ENCODE assay signal across 18 cellular contexts in the genomic region with DNA sequence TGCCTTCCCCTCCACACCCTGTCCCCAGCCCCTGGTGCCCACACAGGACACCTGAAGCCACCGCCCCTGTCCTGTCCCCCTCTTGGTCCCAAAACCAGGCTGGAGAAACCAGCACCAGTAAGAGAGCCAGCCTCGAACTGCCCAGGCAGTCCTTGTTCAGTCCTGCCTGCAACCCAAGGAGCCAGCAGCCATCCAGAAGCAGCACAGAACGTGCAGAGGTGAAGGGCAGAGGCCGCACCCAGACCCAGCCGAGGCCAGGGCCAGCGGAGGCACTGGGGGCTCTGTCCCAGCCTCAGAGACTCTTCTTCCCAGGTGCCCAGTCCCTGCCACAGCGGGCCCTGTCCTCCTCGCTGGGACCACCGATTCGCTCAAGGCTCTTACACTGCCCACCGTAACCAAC. TPM values are rescaled to one million over a fixed set of nuclear protein-coding genes. Genes with fewer than 3 reads are reported as not detected.
A peak's percentile ranks its signal among the peaks of the same experiment; 100 is the strongest.
DNase-seq lines count a peak whose midpoint lies in the region; ATAC-seq and TF ChIP-seq lines count a peak whose summit lies in the region.
"Had no signal": no experiment of that assay in that cellular context is flagged by ENCODE, and none has a peak within 500 bp of the region (broad histone marks: within the 10 kb centered on the region; RNA-seq: fewer than 3 reads in every experiment).

No MANE protein-coding gene starts in this region.

- WGBS in endodermal cell (ENCODE audit: insufficient coverage in 1 of 2, insufficient read length in 1 of 2), 2 experiments, result 91 to 93% methylated on average over 10 to 11 of the region's 11 CpGs
- WGBS in neuronal stem cell (ENCODE audit: extremely low coverage in 2 of 2, insufficient read length in 2 of 2, insufficient replicate concordance in 1 of 2), 2 donors, result no CpG with 5 or more reads among the region's 11 CpGs

- H3K36me3 ChIP-seq in GM23338 (ENCODE audit: insufficient read depth) (no peaks in the 10 kb centered on the region), Panc1 (ENCODE audit: control insufficient read depth, insufficient read depth, low read length) (no peaks in the 10 kb centered on the region), endodermal cell (ENCODE audit: control insufficient read depth, insufficient read depth, low read length) (no peaks in the 10 kb centered on the region), neuronal stem cell (replicated peaks in 1 of 2; ENCODE audit: control insufficient read depth in 2 of 2, insufficient read depth in 2 of 2, low read length in 2 of 2) (no peaks in the 10 kb centered on the region), Caco-2 (ENCODE audit: control insufficient read depth, insufficient read depth, low read length) (no peaks in the 10 kb centered on the region)
- H3K36me3 ChIP-seq: BE2C had no signal

- no peak overlapping the region for H2BK12ac ChIP-seq in neuronal stem cell (ENCODE audit: low read length)

- H3K27me3 Mint-ChIP-seq in GM23338 (ENCODE audit: insufficient read depth, low read depth, poor library complexity) (peaks cover 4% of the 10 kb centered on the region), endodermal cell (ENCODE audit: insufficient read depth) (peaks cover 4% of the 10 kb centered on the region), Caco-2 (ENCODE audit: insufficient read depth, unreplicated experiment) (no peaks in the 10 kb centered on the region)

- intact Hi-C loops in Panc1 (cut with micrococcal nuclease; ENCODE audit: unreplicated experiment), result no loop called here
- intact Hi-C loops in Caco-2 (cut with micrococcal nuclease; ENCODE audit: unreplicated experiment), result no loop called here

- H3K4me1 ChIP-seq in GM23338 (ENCODE audit: insufficient read depth) (no peaks in the 10 kb centered on the region), Panc1 (ENCODE audit: control insufficient read depth, insufficient read depth, low read length) (no peaks in the 10 kb centered on the region), endodermal cell (ENCODE audit: control insufficient read depth, insufficient read depth, low read length) (no peaks in the 10 kb centered on the region), neuronal stem cell (ENCODE audit: control insufficient read depth in 2 of 2, insufficient read depth in 1 of 2, low read depth in 1 of 2, low read length in 2 of 2) (peaks cover 1 to 5% of the 10 kb centered on the region in 2 donors), Caco-2 (0 out of 2 replicates have a peak, but pooled peaks cover 2% of the 10 kb centered on the region)
- H3K4me1 ChIP-seq: A549, BE2C had no signal

- H3K4me2 ChIP-seq in GM23338, result no peak overlapping the region
- no peak overlapping the region for H3K4me2 ChIP-seq in neuronal stem cell (ENCODE audit: insufficient read depth, low read length, poor library complexity, severe bottlenecking)
- H3K4me2 ChIP-seq: A549 had no signal

- H3K4me3 Mint-ChIP-seq in GM23338 (no peak overlapping the region), endodermal cell (no peak overlapping the region), Caco-2 (ENCODE audit: unreplicated experiment) (no peak overlapping the region)
- H3K4me3 Mint-ChIP-seq: CD4-positive, alpha-beta memory T cell; HFFc6 had no signal

- no peak for TF ChIP-seq CTCF in GM23338 (conservative IDR thresholded peaks at IDR 0.05; ENCODE audit: low read depth in 2 of 2)
- TF ChIP-seq CTCF in Panc1 (IDR thresholded peaks at IDR 0.05), result no peak
- TF ChIP-seq CTCF in endodermal cell (conservative IDR thresholded peaks at IDR 0.05), result no peak
- TF ChIP-seq CTCF in Caco-2 (IDR thresholded peaks at IDR 0.05; ENCODE audit: insufficient read depth in 1 of 2, low read depth in 1 of 2, low read length in 1 of 2, severe bottlenecking in 1 of 2, unreplicated experiment in 1 of 2), result no peak

- H2BK15ac ChIP-seq in neuronal stem cell (ENCODE audit: low read length), result no peak overlapping the region

- POLR2A ChIA-PET in Panc1 (lab: Charles Lee) (no interaction called here), Caco-2 (lab: Charles Lee) (no interaction called here)

- H3K18ac ChIP-seq in neuronal stem cell (ENCODE audit: low read length), result peak overlapping the region; percentile 65

- no peaks in the 10 kb centered on the region for H3K36me3 Mint-ChIP-seq in GM23338 (ENCODE audit: low read depth)
- H3K36me3 Mint-ChIP-seq in endodermal cell (ENCODE audit: low read depth), result no peaks in the 10 kb centered on the region
- H3K36me3 Mint-ChIP-seq in Caco-2 (ENCODE audit: insufficient read depth, unreplicated experiment), result no peaks in the 10 kb centered on the region
- H3K36me3 Mint-ChIP-seq: CD4-positive, alpha-beta memory T cell had no signal

- H3K27me3 ChIP-seq in GM23338 (ENCODE audit: insufficient read depth) (no peaks in the 10 kb centered on the region), Panc1 (ENCODE audit: control insufficient read depth, insufficient read depth, low read length) (no peaks in the 10 kb centered on the region), endodermal cell (ENCODE audit: control insufficient read depth, insufficient read depth, low read length, poor library complexity, severe bottlenecking) (no peaks in the 10 kb centered on the region), neuronal stem cell (ENCODE audit: control insufficient read depth in 3 of 3, insufficient read depth in 3 of 3, low read depth in 1 of 3, low read length in 3 of 3) (peaks cover 0 to 31% (median 0%) of the 10 kb centered on the region in 3 experiments), Caco-2 (replicated peaks; ENCODE audit: control insufficient read depth, insufficient read depth, low read length) (no peaks in the 10 kb centered on the region)
- H3K27me3 ChIP-seq: BE2C had no signal

- H3K9ac ChIP-seq in endodermal cell (ENCODE audit: extremely low read depth, low read length, poor library complexity, severe bottlenecking) (no peak overlapping the region), neuronal stem cell (ENCODE audit: low read depth, low read length, poor library complexity) (no peak overlapping the region)

- no peak for ATAC-seq in GM23338
- peak; percentile 56; the same call in 1 of the 2 replicates for ATAC-seq in Panc1
- ATAC-seq in GM19395 (IDR thresholded peaks at IDR 0.05; ENCODE audit: unreplicated experiment), result no peak

- no peak overlapping the region for H4K91ac ChIP-seq in neuronal stem cell (ENCODE audit: low read depth, low read length, poor library complexity)

- no peaks in the 10 kb centered on the region for H3K9me3 Mint-ChIP-seq in GM23338
- no peaks in the 10 kb centered on the region for H3K9me3 Mint-ChIP-seq in endodermal cell
- H3K9me3 Mint-ChIP-seq in Caco-2 (ENCODE audit: unreplicated experiment), result no peaks in the 10 kb centered on the region
- H3K9me3 Mint-ChIP-seq: HFFc6 had no signal

- H3K23ac ChIP-seq in neuronal stem cell (ENCODE audit: low read depth, low read length, poor library complexity), result no peak overlapping the region

- in situ Hi-C loops in Panc1 (cut with HindIII; ENCODE audit: low pct_unique_long_range_greater_than_20kb, low sequenced_read_pairs), result no loop called here

- H2BK120ac ChIP-seq in neuronal stem cell (ENCODE audit: low read depth, low read length), result no peak overlapping the region

- CTCF ChIA-PET in Panc1 (lab: Charles Lee) (no interaction called here), Caco-2 (lab: Charles Lee) (no interaction called here)

- no TSS peak for BruUV-seq in Panc1 (replicated peaks; lab: Mats Ljungman, UMichigan)
- no TSS peak for BruUV-seq in Caco-2 (replicated peaks; lab: Mats Ljungman, UMichigan)

- H3K9me3 ChIP-seq in Panc1 (ENCODE audit: control insufficient read depth, insufficient read depth, low read depth, low read length) (no peaks in the 10 kb centered on the region), endodermal cell (ENCODE audit: control insufficient read depth, low read length) (no peaks in the 10 kb centered on the region), neuronal stem cell (replicated peaks in 1 of 2; ENCODE audit: control insufficient read depth in 2 of 2, insufficient read depth in 1 of 2, low read depth in 1 of 2, low read length in 2 of 2) (no peaks in the 10 kb centered on the region), Caco-2 (no peaks in the 10 kb centered on the region)
- H3K9me3 ChIP-seq: A549, BE2C had no signal

- H3K4me3 ChIP-seq in GM23338, result no peak overlapping the region
- no peak overlapping the region for H3K4me3 ChIP-seq in Panc1 (ENCODE audit: low read depth in 2 of 2, low read length in 2 of 2)
- no peak overlapping the region for H3K4me3 ChIP-seq in endodermal cell (ENCODE audit: low read length)
- no peak overlapping the region for H3K4me3 ChIP-seq in neuronal stem cell (ENCODE audit: low read length in 2 of 2)
- no peak overlapping the region for H3K4me3 ChIP-seq in Caco-2 (ENCODE audit: low read depth, low read length)
- H3K4me3 ChIP-seq: A549 had no signal

- peak overlapping the region; percentile 13 for H2BK5ac ChIP-seq in neuronal stem cell (ENCODE audit: low read length)

- no peaks in the 10 kb centered on the region for H3K9me2 ChIP-seq in GM23338 (ENCODE audit: insufficient read depth)

- peak overlapping the region; percentile 28 for H2AK5ac ChIP-seq in neuronal stem cell (ENCODE audit: low read depth, low read length)

- DNase-seq in GM23338 (ENCODE audit: low spot score) (no peak), Panc1 (ENCODE audit: low read depth, low spot score) (no peak), endodermal cell (no peak), neuronal stem cell (ENCODE audit: low spot score) (no peak), NCI-H1694 treated with DMSO at 0.1 percent for 48 hours (lab: John Stamatoyannopoulos, UW) (no peak), Caco-2 (no peak)
- DNase-seq: BE2C; CD4-positive, alpha-beta memory T cell; DND-41; GDM1; GOT3; HCEC 1CT; HFFc6 had no signal

- H3K4me1 Mint-ChIP-seq in GM23338 (peaks cover 13% of the 10 kb centered on the region), endodermal cell (no peaks in the 10 kb centered on the region), Caco-2 (ENCODE audit: low read depth, unreplicated experiment) (no peaks in the 10 kb centered on the region)
- H3K4me1 Mint-ChIP-seq: CD4-positive, alpha-beta memory T cell had no signal

- H3K79me2 ChIP-seq in GM23338 (replicated peaks; ENCODE audit: insufficient read depth), result no peaks in the 10 kb centered on the region

- H3K4ac ChIP-seq in neuronal stem cell (ENCODE audit: low read length), result no peak overlapping the region

- H3K27ac ChIP-seq in GM23338 (ENCODE audit: low read depth), result no peak overlapping the region
- no peak overlapping the region for H3K27ac ChIP-seq in Panc1 (ENCODE audit: low read length)
- no peak overlapping the region for H3K27ac ChIP-seq in endodermal cell (ENCODE audit: low read depth, low read length)
- H3K27ac ChIP-seq in neuronal stem cell (replicated peaks; ENCODE audit: low read length), result no peak overlapping the region
- H3K27ac ChIP-seq: A549, C4-2B had no signal

- H3F3A ChIP-seq in GM23338 (replicated peaks; ENCODE audit: low read depth), result no peaks in the 10 kb centered on the region

- no peaks in the 10 kb centered on the region for H4K20me1 ChIP-seq in GM23338 (replicated peaks; ENCODE audit: insufficient read depth)

- peak overlapping the region; percentile 56; the same call in 1 of the 2 replicates for H3K27ac Mint-ChIP-seq in GM23338
- H3K27ac Mint-ChIP-seq in endodermal cell, result peak overlapping the region; percentile 16
- H3K27ac Mint-ChIP-seq in Caco-2 (ENCODE audit: unreplicated experiment), result no peak overlapping the region
- H3K27ac Mint-ChIP-seq: CD4-positive, alpha-beta memory T cell; HFFc6 had no signal

- H4K8ac ChIP-seq in neuronal stem cell (ENCODE audit: low read depth, low read length), result no peak overlapping the region

- H2AFZ ChIP-seq in GM23338, result no peak overlapping the region
- H2AFZ ChIP-seq in neuronal stem cell (ENCODE audit: low read length), result peak overlapping the region; percentile 72

- no peaks in the 10 kb centered on the region for H3K79me1 ChIP-seq in neuronal stem cell (ENCODE audit: low read depth, low read length)

- peak overlapping the region; percentile 71 for H3K14ac ChIP-seq in neuronal stem cell (ENCODE audit: low read length)

RNA-seq across cellular contexts. Expression of a gene that starts 23.3 kb away (rescaled TPM):
- 0.31 TPM in 1 of 2 replicates, not detected in the other for total RNA-seq in GM23338 (2014; rRNA removed; shearing (Covaris generic))
- polyA plus RNA-seq in GM23338 (2016; fragmentation: Nextera tagmentation; extraction: Ambion mirVana), result not detected in 2 replicates
- total RNA-seq in Panc1 (2021; ENCODE audit: unreplicated experiment), result not detected
- polyA plus RNA-seq in Panc1 (2012; ENCODE audit: insufficient read length), result not detected
- under 1 TPM in 1 of 2 donors, not detected in 1; 0.33 TPM for total RNA-seq in endodermal cell
- polyA plus RNA-seq in endodermal cell (2013, experiment 1 of 2), result 18.5 TPM
- 22.2 TPM for polyA plus RNA-seq in endodermal cell (2013, experiment 2 of 2)
- polyA plus RNA-seq in neuronal stem cell (2013, experiment 1 of 2), result not detected
- not detected for polyA plus RNA-seq in neuronal stem cell (2013, experiment 2 of 2)
- not detected in 2 replicates for total RNA-seq in Caco-2 (2022)
- total RNA-seq: CD4-positive, alpha-beta memory T cell; HFFc6; HT1080 had no signal
- polyA plus RNA-seq: A549; AG04450; CD4-positive, alpha-beta memory T cell had no signal
